Comparison of ENCODE assay signal across 18 cellular contexts in the genomic region with DNA sequence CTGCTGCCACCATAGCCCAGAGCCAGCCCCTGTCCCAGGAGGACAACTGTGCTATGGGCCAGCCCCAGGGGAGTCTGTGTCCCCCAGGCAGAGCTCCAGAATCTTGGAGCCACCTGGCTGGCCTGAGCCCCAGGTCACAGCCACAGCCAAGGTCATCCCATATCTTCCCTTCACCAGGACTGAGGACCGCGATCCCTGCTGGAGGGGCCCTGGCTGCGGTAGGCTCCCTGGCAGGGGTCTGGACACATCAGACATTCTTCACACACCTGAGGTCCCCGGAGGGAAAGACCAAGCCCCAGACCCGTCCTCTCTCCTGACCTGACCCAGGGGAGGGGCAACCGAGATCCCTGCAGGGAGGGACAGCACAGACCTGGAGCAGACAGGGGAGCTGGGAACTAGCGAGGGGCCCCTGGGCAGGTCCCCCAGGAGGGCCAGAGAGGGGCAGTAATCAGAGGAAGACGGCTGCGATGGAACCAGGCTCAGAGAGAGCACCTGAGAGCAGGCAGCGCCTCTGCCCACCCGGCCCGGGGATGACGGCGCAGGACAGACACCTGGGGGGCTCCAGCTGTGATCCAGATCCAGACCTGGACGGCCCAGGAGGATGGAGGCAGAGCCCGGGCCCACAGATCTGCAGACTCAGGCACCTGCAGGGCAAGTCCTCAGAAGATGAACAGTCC.
"Had no signal": no experiment of that assay in that cellular context is flagged by ENCODE, and none has a peak within 500 bp of the region (broad histone marks: within the 10 kb centered on the region; RNA-seq: fewer than 3 reads in every experiment).

No MANE protein-coding gene starts in this region.

- H3K9me3 ChIP-seq: psoas muscle, testis, tibial nerve had no signal

- H3K4me1 Mint-ChIP-seq: stimulated activated naive B cell treated with anti-CD40 and anti-IgM and Interleukin-4, amounts not matched to agents 10 μg/mL and 1 μg/mL and 100 μg/mL, for 72 hours; stimulated activated naive CD8-positive, alpha-beta T cell treated with anti-CD3 and anti-CD28 coated beads, Interleukin-15, amount 100 ng/mL, for 72 hours had no signal

- H3K4me3 ChIP-seq: coronary artery, psoas muscle, skin epidermis, testis, tibial nerve had no signal

- H3K27ac Mint-ChIP-seq: endodermal cell; nephron; stimulated activated naive CD8-positive, alpha-beta T cell treated with anti-CD3 and anti-CD28 coated beads, Interleukin-15, amount 100 ng/mL, for 72 hours had no signal

- H3K9me3 Mint-ChIP-seq: stimulated activated naive B cell treated with anti-CD40 and anti-IgM and Interleukin-4, amounts not matched to agents 10 μg/mL and 1 μg/mL and 100 μg/mL, for 72 hours had no signal

- H3K4me1 ChIP-seq: foreskin keratinocyte, psoas muscle, testis, tibial nerve had no signal

- DNase-seq: effector CD4-positive, alpha-beta T cell; endodermal cell; erythroblast; foreskin keratinocyte; left colon; midbrain; psoas muscle; retina; stimulated activated CD4-positive, alpha-beta T cell treated with anti-CD3 and anti-CD28 coated beads, Interleukin-2, amount 100 ng/mL, for 24 hours; stimulated activated CD4-positive, alpha-beta T cell treated with anti-CD3 and anti-CD28 coated beads, Interleukin-4, amount 100 ng/mL, for 4 hours; stimulated activated naive B cell treated with anti-CD40 and anti-IgM and Interleukin-4, amounts not matched to agents 10 μg/mL and 1 μg/mL and 100 μg/mL, for 72 hours; stimulated activated naive CD8-positive, alpha-beta T cell treated with anti-CD3 and anti-CD28 coated beads, Interleukin-15, amount 100 ng/mL, for 72 hours; testis had no signal

- H3K27me3 ChIP-seq: testis had no signal

- H3K27ac ChIP-seq: coronary artery, foreskin keratinocyte, psoas muscle, skin epidermis, testis, tibial nerve had no signal

- ATAC-seq: foreskin keratinocyte; left colon; sciatic nerve; stimulated activated naive B cell treated with anti-CD40 and anti-IgM and Interleukin-4, amounts not matched to agents 10 μg/mL and 1 μg/mL and 100 μg/mL, for 72 hours; stimulated activated naive CD8-positive, alpha-beta T cell treated with anti-CD3 and anti-CD28 coated beads, Interleukin-15, amount 100 ng/mL, for 72 hours had no signal

- H3K4me3 Mint-ChIP-seq: endodermal cell; nephron; stimulated activated naive B cell treated with anti-CD40 and anti-IgM and Interleukin-4, amounts not matched to agents 10 μg/mL and 1 μg/mL and 100 μg/mL, for 72 hours; stimulated activated naive CD8-positive, alpha-beta T cell treated with anti-CD3 and anti-CD28 coated beads, Interleukin-15, amount 100 ng/mL, for 72 hours had no signal

- H3K36me3 ChIP-seq: tibial nerve had no signal
